In the genomic region with DNA sequence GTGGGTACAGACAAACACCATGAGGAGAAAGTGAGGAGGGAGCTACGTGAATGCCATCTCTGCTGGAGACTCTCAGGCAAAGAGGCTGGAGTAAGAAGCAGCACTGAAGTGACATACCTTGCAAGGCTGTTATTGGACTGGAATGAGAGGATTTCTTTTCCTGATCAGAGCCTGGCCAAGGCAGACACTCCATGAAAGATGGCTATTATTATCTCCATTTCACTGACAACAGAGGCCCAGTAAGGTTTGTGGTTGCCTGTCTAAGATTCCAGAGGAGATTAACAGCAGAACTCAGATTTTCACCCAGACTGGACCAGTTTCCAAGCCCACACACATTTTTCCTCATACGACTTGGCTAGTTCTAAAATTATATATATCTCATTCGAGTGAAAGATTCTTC, we compare ENCODE assay signal across 16 cellular contexts.
DNase-seq lines count a peak whose midpoint lies in the region; ATAC-seq lines count a peak whose summit lies in the region.
"Had no signal": no experiment of that assay in that cellular context is flagged by ENCODE, and none has a peak within 500 bp of the region (broad histone marks: within the 10 kb centered on the region; RNA-seq: fewer than 3 reads in every experiment).

No MANE protein-coding gene starts in this region.

- DNase-seq in GM03348 (ENCODE audit: low spot score) (peak; percentile 64), amniotic epithelial cell (ENCODE audit: low read depth) (peak; percentile 74), iris pigment epithelial cell (ENCODE audit: low read depth) (peak; percentile 26), D341Med (ENCODE audit: low spot score) (no peak), SHP77 treated with DMSO at 0.1 percent for 48 hours (lab: John Stamatoyannopoulos, UW) (no peak), dermis blood vessel endothelial cell (no peak)
- DNase-seq: ACHN; CD4-positive, alpha-beta memory T cell; MV-4-11; NCI-H1417; NCI-H187; NCI-H2227 treated with DMSO at 0.1 percent for 48 hours; NCI-H510A treated with DMSO at 0.1 percent for 48 hours; NCI-H82; SJCRH30 had no signal

- no peak for ATAC-seq in HG03135 (IDR thresholded peaks at IDR 0.05; ENCODE audit: unreplicated experiment)

Comparison
In these comparisons a context has a peak if more than half of its experiments do, and no peak if none do; other contexts are left out.
1. DNase-seq: peak in GM03348 (single experiment), amniotic epithelial cell (single experiment) and iris pigment epithelial cell (single experiment); none in D341Med (single experiment), SHP77 treated with DMSO at 0.1 percent for 48 hours (single experiment) and dermis blood vessel endothelial cell (single experiment).